7 cellular contexts compared by ENCODE assay signal in the genomic region with DNA sequence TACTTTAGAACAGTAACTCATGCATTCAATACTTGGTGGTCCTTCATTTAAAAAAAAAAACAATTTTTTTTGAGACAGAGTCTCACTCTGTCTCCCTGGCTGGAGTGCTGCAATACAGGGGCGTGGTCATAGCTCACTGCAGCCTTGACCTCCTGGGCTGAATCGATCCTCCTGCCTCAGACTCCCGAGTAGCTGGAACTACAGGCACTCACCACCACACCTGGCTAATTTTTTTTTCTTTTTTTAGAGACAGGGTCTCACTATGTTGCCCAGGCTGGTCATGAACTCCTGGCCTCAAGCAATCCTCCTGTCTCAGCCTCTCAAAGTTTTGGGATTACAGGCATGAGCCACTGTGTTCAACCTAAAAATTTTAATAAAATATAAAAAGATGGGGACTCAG. TPM values are rescaled to one million over a fixed set of nuclear protein-coding genes. Genes with fewer than 3 reads are reported as not detected.
"Had no signal": no experiment of that assay in that cellular context is flagged by ENCODE, and none has a peak within 500 bp of the region (broad histone marks: within the 10 kb centered on the region; RNA-seq: fewer than 3 reads in every experiment).

No MANE protein-coding gene starts in this region.

RNA-seq across cellular contexts. Expression of a gene that starts 14.1 kb away (rescaled TPM):
- total RNA-seq: OCI-LY7, PC-3, PC-9, RPMI7951, SJSA1, SK-MEL-5 had no signal
- polyA plus RNA-seq: SK-N-SH had no signal
